In genomic region chr2:52686935-52687334, GRCh38 we compare ENCODE assay signal across 20 cellular contexts.
A peak's percentile ranks its signal among the peaks of the same experiment; 100 is the strongest.
DNase-seq lines count a peak whose midpoint lies in the region; ATAC-seq and TF ChIP-seq lines count a peak whose summit lies in the region.
"Had no signal": no experiment of that assay in that cellular context is flagged by ENCODE, and none has a peak within 500 bp of the region (broad histone marks: within the 10 kb centered on the region; RNA-seq: fewer than 3 reads in every experiment).

No MANE protein-coding gene starts in this region.

- H3K56ac ChIP-seq in IMR-90 (ENCODE audit: extremely low read depth, insufficient read depth, low read length), result no peak overlapping the region

- H2AK9ac ChIP-seq in IMR-90 (replicated peaks; ENCODE audit: low read depth, low read length, poor library complexity), result no peak overlapping the region

- H2BK15ac ChIP-seq in IMR-90 (ENCODE audit: low read depth, low read length), result no peak overlapping the region

- in situ Hi-C loops in IMR-90 (cut with MboI; ENCODE audit: low sequenced_read_pairs), result no loop called here
- in situ Hi-C loops in mammary epithelial cell (cut with MboI; ENCODE audit: low sequenced_read_pairs in 2 of 2), result no loop called here

- H3K9ac ChIP-seq in IMR-90 (ENCODE audit: low read depth, low read length) (no peak overlapping the region), mammary epithelial cell (ENCODE audit: insufficient read depth, low read length) (no peak overlapping the region)
- H3K9ac ChIP-seq: SK-N-SH had no signal

- WGBS in IMR-90 (ENCODE audit: extremely low coverage in 2 of 2, insufficient read length in 1 of 2), 2 experiments, result 0% methylated on average over 1 of the region's 2 CpGs; no CpG with 5 or more reads in 1 of the 2 experiments
- 56% methylated on average over 2 of the region's 2 CpGs for WGBS in mammary epithelial cell (ENCODE audit: low coverage, missing lambda C conversion rate)

- no peak for TF ChIP-seq POLR2A in IMR-90 (IDR thresholded peaks at IDR 0.05; ENCODE audit: low read depth, low read length)

- no peaks in the 10 kb centered on the region for H3K9me3 ChIP-seq in AG04450 (ENCODE audit: control insufficient read depth, insufficient read depth, low read length)
- no peaks in the 10 kb centered on the region for H3K9me3 ChIP-seq in IMR-90 (ENCODE audit: control insufficient read depth, insufficient read depth, low read length)
- H3K9me3 ChIP-seq in mammary epithelial cell (replicated peaks; ENCODE audit: insufficient read depth, low read length), result no peaks in the 10 kb centered on the region

- no peaks in the 10 kb centered on the region for H3K36me3 ChIP-seq in IMR-90 (ENCODE audit: control insufficient read depth, insufficient read depth, low read length)
- H3K36me3 ChIP-seq in mammary epithelial cell (ENCODE audit: insufficient read depth, low read length), result no peaks in the 10 kb centered on the region

- dilution Hi-C loops in IMR-90 (cut with HindIII; ENCODE audit: low sequenced_read_pairs, unreplicated experiment) (no loop called here), mammary epithelial cell (cut with HindIII; ENCODE audit: low sequenced_read_pairs) (no loop called here)

- CTCF ChIA-PET in AG04450 (lab: Charles Lee) (no interaction called here), IMR-90 (lab: Yijun Ruan, JAX) (no interaction called here), mammary epithelial cell (lab: Charles Lee; ENCODE audit: low non-redundant PET) (no interaction called here)

- no peak for TF ChIP-seq RAD21 in IMR-90 (IDR thresholded peaks at IDR 0.05; ENCODE audit: low read length)

- no peaks in the 10 kb centered on the region for H3K79me2 ChIP-seq in mammary epithelial cell (ENCODE audit: insufficient read depth, low read length)

- H4K8ac ChIP-seq in IMR-90 (ENCODE audit: low read depth in 2 of 2, low read length in 2 of 2), result no peak overlapping the region

- no peak overlapping the region for H4K5ac ChIP-seq in IMR-90 (ENCODE audit: low read depth, low read length)

- no peak overlapping the region for H3K14ac ChIP-seq in IMR-90 (replicated peaks; ENCODE audit: low read depth, low read length)

- H2AFZ ChIP-seq in IMR-90 (replicated peaks; ENCODE audit: low read length, poor library complexity) (no peak overlapping the region), mammary epithelial cell (ENCODE audit: low read depth, low read length) (no peak overlapping the region)

- TF ChIP-seq CTCF in AG04450 (IDR thresholded peaks at IDR 0.05; ENCODE audit: low read depth, low read length) (no peak), IMR-90 (conservative IDR thresholded peaks at IDR 0.05; ENCODE audit: low read depth, low read length) (no peak), mammary epithelial cell (conservative IDR thresholded peaks at IDR 0.05 in 1 of 2, IDR thresholded peaks at IDR 0.05 in 1 of 2; ENCODE audit: extremely low read depth in 1 of 2, insufficient read depth in 1 of 2, low read depth in 1 of 2, low read length in 2 of 2) (no peak)

- no peak overlapping the region for H2BK5ac ChIP-seq in IMR-90 (ENCODE audit: low read depth, low read length, poor library complexity, severe bottlenecking)

- H4K91ac ChIP-seq in IMR-90 (ENCODE audit: insufficient read depth, low read depth, low read length), result no peak overlapping the region

- peak; percentile 86 for ATAC-seq in IMR-90 (ENCODE audit: low read depth)
- no peak for ATAC-seq in HG02759 (IDR thresholded peaks at IDR 0.05; ENCODE audit: unreplicated experiment)

- H3K4ac ChIP-seq in IMR-90 (ENCODE audit: low read depth, low read length), result no peak overlapping the region

- no peak overlapping the region for H2BK20ac ChIP-seq in IMR-90 (ENCODE audit: low read depth, low read length)

- POLR2A ChIA-PET in AG04450 (lab: Yijun Ruan, JAX), result no interaction called here
- POLR2A ChIA-PET in IMR-90 (lab: Charles Lee; ENCODE audit: unreplicated experiment), result no interaction called here

- H3K27ac ChIP-seq in AG04450 (ENCODE audit: low read depth, low read length) (no peak overlapping the region), IMR-90 (ENCODE audit: insufficient read depth, low read length) (no peak overlapping the region), mammary epithelial cell (ENCODE audit: insufficient read depth, low read depth, low read length) (no peak overlapping the region)
- H3K27ac ChIP-seq: RWPE1 had no signal

- DNase-seq in AG04450 (ENCODE audit: low read depth, low spot score) (peak; percentile 47), IMR-90 (peak; percentile 93), mammary epithelial cell (peak; percentile 24), iris pigment epithelial cell (ENCODE audit: low read depth) (peak; percentile 8), NCI-H748 treated with DMSO at 0.1 percent for 48 hours (lab: John Stamatoyannopoulos, UW) (no peak), NOMO-1 (lab: John Stamatoyannopoulos, UW; ENCODE audit: unreplicated experiment in 2 of 2) (no peak)
- DNase-seq in stimulated activated CD4-positive, alpha-beta T cell treated with anti-CD3 and anti-CD28 coated beads, Interleukin-2, amount 100 ng/mL, for 24 hours, result no peak
- DNase-seq: DMS79 treated with DMSO at 0.1 percent for 48 hours, H7, KBM-7, NCI-H1105, NCI-H146, NCI-H2029, NCI-H345, NCI-H524, NCI-H82, SIG-M5, SK-N-SH had no signal

- no peaks in the 10 kb centered on the region for H3K9me1 ChIP-seq in IMR-90 (ENCODE audit: insufficient read depth, low read length)

- no peak overlapping the region for H3K18ac ChIP-seq in IMR-90 (ENCODE audit: low read depth, low read length)

- H4K20me1 ChIP-seq in IMR-90 (ENCODE audit: insufficient read depth, low read length) (no peaks in the 10 kb centered on the region), mammary epithelial cell (ENCODE audit: insufficient read depth, low read length) (no peaks in the 10 kb centered on the region)

- no peak overlapping the region for H2BK120ac ChIP-seq in IMR-90 (ENCODE audit: low read depth, low read length)

- no peaks in the 10 kb centered on the region for H3K79me1 ChIP-seq in IMR-90 (ENCODE audit: low read depth in 1 of 2, low read length in 2 of 2)

- H3K4me1 ChIP-seq in IMR-90 (ENCODE audit: control insufficient read depth, insufficient read depth, low read length), result 0 out of 2 replicates have a peak, but pooled peaks cover 2% of the 10 kb centered on the region
- H3K4me1 ChIP-seq in mammary epithelial cell (ENCODE audit: insufficient read depth, low read length), result no peaks in the 10 kb centered on the region

- H3K27me3 ChIP-seq in AG04450 (ENCODE audit: control insufficient read depth, insufficient read depth, low read length) (no peaks in the 10 kb centered on the region), IMR-90 (ENCODE audit: control insufficient read depth, insufficient read depth, low read length) (no peaks in the 10 kb centered on the region), mammary epithelial cell (ENCODE audit: insufficient read depth, low read length) (no peaks in the 10 kb centered on the region)

- H3K23ac ChIP-seq in IMR-90 (ENCODE audit: low read depth, low read length), result no peak overlapping the region

- BruUV-seq in IMR-90 (replicated peaks; lab: Mats Ljungman, UMichigan) (no TSS peak), mammary epithelial cell (replicated peaks; lab: Mats Ljungman, UMichigan) (no TSS peak)

- no peak overlapping the region for H3K4me3 ChIP-seq in AG04450 (ENCODE audit: low read depth, low read length)
- no peak overlapping the region for H3K4me3 ChIP-seq in IMR-90 (ENCODE audit: insufficient read depth, low read depth, low read length)
- H3K4me3 ChIP-seq in mammary epithelial cell (replicated peaks in 1 of 3; ENCODE audit: insufficient read depth in 1 of 3, low read depth in 2 of 3, low read length in 3 of 3), result no peak overlapping the region

- intact Hi-C loops in IMR-90 (cut with micrococcal nuclease) (no loop called here), mammary epithelial cell (cut with micrococcal nuclease) (no loop called here)

- H3K4me2 ChIP-seq in IMR-90 (ENCODE audit: low read depth, low read length), result no peak overlapping the region
- H3K4me2 ChIP-seq in mammary epithelial cell (ENCODE audit: insufficient read depth, low read depth, low read length), result no peak overlapping the region
- H3K4me2 ChIP-seq: SK-N-SH had no signal

- no peak overlapping the region for H2AK5ac ChIP-seq in IMR-90 (ENCODE audit: low read depth, low read length)

TF ChIP-seq in IMR-90, 13 proteins besides CTCF, POLR2A, EP300 and RAD21:
- no peak for TF ChIP-seq MAZ (IDR thresholded peaks at IDR 0.05; ENCODE audit: borderline replicate concordance, low read depth, low read length)
- peak; percentile 50; the same call in 1 of the 2 replicates for TF ChIP-seq BHLHE40 (IDR thresholded peaks at IDR 0.05; ENCODE audit: low read depth, low read length)
- peak; percentile 54 for TF ChIP-seq FOS (IDR thresholded peaks at IDR 0.05; ENCODE audit: low read depth, low read length)
- peak; percentile 10; the same call in 1 of the 2 replicates for TF ChIP-seq CEBPB (IDR thresholded peaks at IDR 0.05; ENCODE audit: low read depth, low read length)
- TF ChIP-seq USF2 (IDR thresholded peaks at IDR 0.05; ENCODE audit: low read depth, low read length), result 0 out of 2 replicates have a peak, but pooled peaks have one; percentile 29
- TF ChIP-seq SMC3 (IDR thresholded peaks at IDR 0.05; ENCODE audit: low read depth, low read length), result no peak

Comparison
In these comparisons a context has a peak if more than half of its experiments do, and no peak if none do; other contexts are left out.
1. DNase-seq: peak in AG04450 (single experiment), IMR-90 (single experiment), mammary epithelial cell (single experiment) and iris pigment epithelial cell (single experiment); none in NCI-H748 treated with DMSO at 0.1 percent for 48 hours (single experiment), NOMO-1 (0 of 2) and stimulated activated CD4-positive, alpha-beta T cell treated with anti-CD3 and anti-CD28 coated beads, Interleukin-2, amount 100 ng/mL, for 24 hours (0 of 2).